2 cellular contexts compared by ENCODE assay signal in genomic region chr19:31314849-31315620, GRCh38.
TF ChIP-seq lines count a peak whose summit lies in the region.

No MANE protein-coding gene starts in this region.

TF ChIP-seq in H1, 55 proteins besides CTCF, POLR2A, EP300 and RAD21 (continued from another document):
- TF ChIP-seq CHD7 (IDR thresholded peaks at IDR 0.05; ENCODE audit: insufficient replicate concordance, low read length), result no peak
- TF ChIP-seq POLR2AphosphoS5 (IDR thresholded peaks at IDR 0.05; ENCODE audit: low read depth, low read length), result no peak
- TF ChIP-seq E2F6 (IDR thresholded peaks at IDR 0.05), result no peak
- no peak for TF ChIP-seq PHF8 (conservative IDR thresholded peaks at IDR 0.05; ENCODE audit: low read depth, low read length)
- TF ChIP-seq BRCA1 (IDR thresholded peaks at IDR 0.05; ENCODE audit: low read depth, low read length), result no peak
- TF ChIP-seq POU5F1 (IDR thresholded peaks at IDR 0.05; ENCODE audit: low read depth, low read length), result no peak
- TF ChIP-seq CTBP2 (IDR thresholded peaks at IDR 0.05; ENCODE audit: borderline replicate concordance, insufficient read depth, insufficient read length, low read length), result no peak
- TF ChIP-seq SIRT6 (IDR thresholded peaks at IDR 0.05; ENCODE audit: low read length), result no peak
- no peak for TF ChIP-seq BACH1 (IDR thresholded peaks at IDR 0.05; ENCODE audit: low read length)
TF ChIP-seq in H1: peak in this region for 0.

TF ChIP-seq in neural cell, 6 proteins besides CTCF, POLR2A, EP300 and RAD21 (continued from another document):
- TF ChIP-seq REST (IDR thresholded peaks at IDR 0.05; ENCODE audit: borderline replicate concordance), result no peak
- TF ChIP-seq POLR2AphosphoS5 (IDR thresholded peaks at IDR 0.05), result no peak
TF ChIP-seq in neural cell: peak in this region for 0.
